9 cellular contexts compared by ENCODE assay signal in the genomic region with DNA sequence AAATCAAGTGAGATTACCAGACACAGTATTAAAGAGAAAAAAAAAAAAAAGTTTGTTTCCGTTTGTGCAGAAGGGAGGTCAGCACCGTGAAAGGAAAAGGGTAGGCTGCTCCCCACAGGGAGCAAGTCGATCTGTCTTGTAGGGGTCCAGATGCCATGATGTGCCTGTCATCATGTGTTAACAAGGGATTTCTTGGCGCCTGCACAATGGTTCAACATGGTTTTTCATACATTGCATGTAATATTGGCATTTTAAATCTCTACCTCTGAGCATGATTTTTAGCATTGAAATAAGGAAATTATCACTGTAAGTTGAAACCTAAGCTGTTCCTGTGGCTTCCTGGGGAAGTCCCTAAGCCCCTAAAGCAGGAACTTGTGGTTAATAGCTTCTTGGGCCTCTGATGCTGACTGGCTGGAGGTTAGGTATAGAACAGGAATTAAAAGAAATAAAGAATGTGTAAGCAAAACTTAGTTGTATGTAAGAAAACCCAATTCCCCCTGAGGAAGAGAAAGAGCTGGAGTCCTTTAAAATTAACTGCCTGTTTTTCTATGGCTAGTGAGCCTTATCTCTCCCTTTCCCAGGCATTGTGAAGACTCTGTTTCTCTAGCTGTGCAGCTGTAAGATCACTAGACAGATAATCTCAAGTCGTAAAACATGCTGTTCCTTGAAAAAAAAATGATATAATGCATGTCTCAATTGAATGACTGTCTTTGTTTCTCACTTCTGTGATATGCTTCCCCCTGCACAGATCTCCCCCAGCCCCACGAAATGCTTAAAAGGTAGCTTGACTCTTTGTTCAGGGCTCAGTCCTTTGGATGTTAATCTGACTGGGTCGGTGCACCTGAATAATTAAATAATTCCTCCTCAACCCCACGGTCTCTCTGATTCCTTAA. TPM values are rescaled to one million over a fixed set of nuclear protein-coding genes. Genes with fewer than 3 reads are reported as not detected.
DNase-seq lines count a peak whose midpoint lies in the region; ATAC-seq, FAIRE-seq and TF ChIP-seq lines count a peak whose summit lies in the region.
"Had no signal": no experiment of that assay in that cellular context is flagged by ENCODE, and none has a peak within 500 bp of the region (broad histone marks: within the 10 kb centered on the region; RNA-seq: fewer than 3 reads in every experiment).

No MANE protein-coding gene starts in this region.

- H3K9me3 Mint-ChIP-seq in GM23338 (no peaks in the 10 kb centered on the region; the same call in 2 of the 3 replicates), astrocyte (ENCODE audit: unreplicated experiment) (peaks cover 2% of the 10 kb centered on the region)
- peaks cover 3 to 20% (median 18%) of the 10 kb centered on the region in 9 donors for H3K9me3 Mint-ChIP-seq in naive thymus-derived CD8-positive, alpha-beta T cell

- no peak for FAIRE-seq in astrocyte (lab: Jason Lieb, UNC)

- H2AFZ ChIP-seq in GM23338 (0 out of 2 replicates have a peak overlapping the region, but pooled peaks have one; percentile 57), astrocyte (ENCODE audit: low read depth, low read length) (no peak overlapping the region)

- no peak overlapping the region for H3K4me3 Mint-ChIP-seq in GM23338
- H3K4me3 Mint-ChIP-seq in astrocyte (ENCODE audit: unreplicated experiment): no peak overlapping the region
- peak overlapping the region; percentile 66 to 88 (median 82) for H3K4me3 Mint-ChIP-seq in naive thymus-derived CD8-positive, alpha-beta T cell

- POLR2A ChIA-PET in naive thymus-derived CD8-positive, alpha-beta T cell (lab: Charles Lee): interaction anchor here (0.6 to 7.3 kb wide), 15 partner anchors 9 to 277 kb away, joined by 3 to 96 read pairs (median 5); a partner anchor contains a TSS

- H3K4me1 ChIP-seq in GM23338 (ENCODE audit: insufficient read depth) (no peaks in the 10 kb centered on the region), Peyer's patch (peaks cover 5 to 43% (median 22%) of the 10 kb centered on the region in 4 donors), astrocyte (ENCODE audit: insufficient read depth, low read length) (no peaks in the 10 kb centered on the region)

- H3K27ac Mint-ChIP-seq in GM23338: no peak overlapping the region
- H3K27ac Mint-ChIP-seq in astrocyte (ENCODE audit: unreplicated experiment): peak overlapping the region; percentile 34
- peak overlapping the region; percentile 83 to 95 (median 91) for H3K27ac Mint-ChIP-seq in naive thymus-derived CD8-positive, alpha-beta T cell

- no peak overlapping the region for H3K9ac ChIP-seq in astrocyte (ENCODE audit: low read length)

- H3K27me3 Mint-ChIP-seq in GM23338 (ENCODE audit: insufficient read depth, low read depth, poor library complexity): peaks cover 2% of the 10 kb centered on the region
- no peaks in the 10 kb centered on the region for H3K27me3 Mint-ChIP-seq in astrocyte (ENCODE audit: low read depth, unreplicated experiment)
- H3K27me3 Mint-ChIP-seq in naive thymus-derived CD8-positive, alpha-beta T cell: no peaks in the 10 kb centered on the region

- H3K36me3 ChIP-seq in GM23338 (ENCODE audit: insufficient read depth): no peaks in the 10 kb centered on the region
- no peaks in the 10 kb centered on the region for H3K36me3 ChIP-seq in Peyer's patch
- no peaks in the 10 kb centered on the region for H3K36me3 ChIP-seq in astrocyte (ENCODE audit: insufficient read depth, low read length)

- no peaks in the 10 kb centered on the region for H3K9me3 ChIP-seq in Peyer's patch
- no peaks in the 10 kb centered on the region for H3K9me3 ChIP-seq in astrocyte (ENCODE audit: insufficient read depth, low read depth, low read length)

- H3K27ac ChIP-seq in GM23338 (ENCODE audit: low read depth) (no peak overlapping the region), Peyer's patch (peak overlapping the region; percentile 23 to 93 (median 84)), astrocyte (ENCODE audit: low read depth, low read length) (no peak overlapping the region)

- ATAC-seq in GM23338: no peak
- ATAC-seq in naive thymus-derived CD8-positive, alpha-beta T cell: peak; percentile 80 to 85
- no peak for ATAC-seq in HG03469 (IDR thresholded peaks at IDR 0.05; ENCODE audit: unreplicated experiment)
- ATAC-seq: left colon had no signal

- DNase-seq in GDM1 (lab: John Stamatoyannopoulos, UW): peak; percentile 52
- DNase-seq in GM23338 (ENCODE audit: low spot score): no peak
- DNase-seq in Peyer's patch: peak in 2 of 3 donors; percentile 84 to 85
- DNase-seq in astrocyte (ENCODE audit: low read depth): peak; percentile 27
- DNase-seq in naive thymus-derived CD8-positive, alpha-beta T cell: peak in 9 of 10 donors; percentile 50 to 84 (median 62)
- no peak for DNase-seq in amniotic stem cell (lab: John Stamatoyannopoulos, UW)
- no peak for DNase-seq in COR-L47 (lab: John Stamatoyannopoulos, UW)

- no peak for TF ChIP-seq POLR2A in Peyer's patch (IDR thresholded peaks at IDR 0.05)

- H4K20me1 ChIP-seq in GM23338 (replicated peaks; ENCODE audit: insufficient read depth) (no peaks in the 10 kb centered on the region), astrocyte (ENCODE audit: insufficient read depth, low read length) (no peaks in the 10 kb centered on the region)

- H3K4me2 ChIP-seq in GM23338 (no peak overlapping the region), astrocyte (ENCODE audit: low read length) (peak overlapping the region; percentile 6)

- no peak for TF ChIP-seq CTCF in GM23338 (conservative IDR thresholded peaks at IDR 0.05; ENCODE audit: low read depth in 2 of 2)
- TF ChIP-seq CTCF in Peyer's patch (IDR thresholded peaks at IDR 0.05): no peak
- TF ChIP-seq CTCF in astrocyte (IDR thresholded peaks at IDR 0.05; ENCODE audit: insufficient read depth, low read depth, low read length): no peak

- H3K4me3 ChIP-seq in GM23338 (no peak overlapping the region), Peyer's patch (peak overlapping the region in 1 of 4 donors; percentile 23), astrocyte (ENCODE audit: insufficient read depth, low read depth, low read length) (no peak overlapping the region)

- no peaks in the 10 kb centered on the region for H3F3A ChIP-seq in GM23338 (replicated peaks; ENCODE audit: low read depth)

- H3K4me1 Mint-ChIP-seq in GM23338 (peaks cover 14% of the 10 kb centered on the region), astrocyte (ENCODE audit: low read depth, unreplicated experiment) (peaks cover 25% of the 10 kb centered on the region)
- peaks cover 47 to 90% (median 77%) of the 10 kb centered on the region in 4 donors for H3K4me1 Mint-ChIP-seq in naive thymus-derived CD8-positive, alpha-beta T cell

- no peaks in the 10 kb centered on the region for H3K9me2 ChIP-seq in GM23338 (ENCODE audit: insufficient read depth)

- H3K36me3 Mint-ChIP-seq in GM23338 (ENCODE audit: low read depth) (no peaks in the 10 kb centered on the region), astrocyte (ENCODE audit: low read depth, unreplicated experiment) (no peaks in the 10 kb centered on the region)
- peaks cover 7 to 8% (median 8%) of the 10 kb centered on the region in 3 donors for H3K36me3 Mint-ChIP-seq in naive thymus-derived CD8-positive, alpha-beta T cell

- H3K27me3 ChIP-seq in GM23338 (ENCODE audit: insufficient read depth) (no peaks in the 10 kb centered on the region), Peyer's patch (no peaks in the 10 kb centered on the region), astrocyte (ENCODE audit: insufficient read depth, low read length) (no peaks in the 10 kb centered on the region)

- H3K79me2 ChIP-seq in GM23338 (replicated peaks; ENCODE audit: insufficient read depth) (no peaks in the 10 kb centered on the region), astrocyte (ENCODE audit: insufficient read depth, low read length) (no peaks in the 10 kb centered on the region)

TF ChIP-seq in GM23338, 12 proteins besides CTCF, POLR2A, EP300 and RAD21 (continues in another document):
- TF ChIP-seq ZNF114 (CRISPR knock-in tag; IDR thresholded peaks at IDR 0.05) (no peak), CREB1 (CRISPR knock-in tag; IDR thresholded peaks at IDR 0.05; ENCODE audit: low read depth) (no peak), EZH2phosphoT487 (IDR thresholded peaks at IDR 0.05; ENCODE audit: unreplicated experiment) (no peak), NANOG (IDR thresholded peaks at IDR 0.05; ENCODE audit: borderline replicate concordance) (no peak), STAT1 (IDR thresholded peaks at IDR 0.05; ENCODE audit: unreplicated experiment) (no peak), ZNF331 (CRISPR knock-in tag; IDR thresholded peaks at IDR 0.05; ENCODE audit: low read depth) (no peak), POLR2AphosphoS5 (IDR thresholded peaks at IDR 0.05; ENCODE audit: low read depth) (no peak)
- TF ChIP-seq, protein P1, sequence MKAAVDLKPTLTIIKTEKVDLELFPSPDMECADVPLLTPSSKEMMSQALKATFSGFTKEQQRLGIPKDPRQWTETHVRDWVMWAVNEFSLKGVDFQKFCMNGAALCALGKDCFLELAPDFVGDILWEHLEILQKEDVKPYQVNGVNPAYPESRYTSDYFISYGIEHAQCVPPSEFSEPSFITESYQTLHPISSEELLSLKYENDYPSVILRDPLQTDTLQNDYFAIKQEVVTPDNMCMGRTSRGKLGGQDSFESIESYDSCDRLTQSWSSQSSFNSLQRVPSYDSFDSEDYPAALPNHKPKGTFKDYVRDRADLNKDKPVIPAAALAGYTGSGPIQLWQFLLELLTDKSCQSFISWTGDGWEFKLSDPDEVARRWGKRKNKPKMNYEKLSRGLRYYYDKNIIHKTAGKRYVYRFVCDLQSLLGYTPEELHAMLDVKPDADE (IDR thresholded peaks at IDR 0.05): no peak

RNA-seq across cellular contexts. Expression of a gene that starts 7.4 kb away (rescaled TPM):
- 3.0 and 3.6 TPM in 2 replicates for total RNA-seq in GM23338 (2014; rRNA removed; shearing (Covaris generic))
- polyA plus RNA-seq in GM23338 (2016; fragmentation: Nextera tagmentation; extraction: Ambion mirVana): 0.28 and 0.44 TPM in 2 replicates
- 1,000 to 10,000 TPM in 3 of 4 donors, 100 to 1,000 TPM in 1; 563 to 4,025 (median 1,224) TPM for total RNA-seq in Peyer's patch
- total RNA-seq in astrocyte: 0.54 and 1.4 TPM in 2 replicates
- total RNA-seq in naive thymus-derived CD8-positive, alpha-beta T cell: 100 to 1,000 TPM; 223 to 230 TPM
- 10 to 100 TPM in 1 of 3 donors, 1 to 10 TPM in 2; 2.7 to 11.6 (median 3.1) TPM for polyA plus RNA-seq in naive thymus-derived CD8-positive, alpha-beta T cell

RNA-seq across cellular contexts. Expression of a gene that starts 29.1 kb away (rescaled TPM):
- 147 and 161 TPM in 2 replicates for total RNA-seq in GM23338 (2014; rRNA removed; shearing (Covaris generic))
- 135 and 139 TPM in 2 replicates for polyA plus RNA-seq in GM23338 (2016; fragmentation: Nextera tagmentation; extraction: Ambion mirVana)
- total RNA-seq in Peyer's patch (10 to 100 TPM; 74.4 to 97.9 (median 90.0) TPM), astrocyte (121 and 127 TPM in 2 replicates)
- 10 to 100 TPM; 38.7 to 44.3 TPM for total RNA-seq in naive thymus-derived CD8-positive, alpha-beta T cell
- polyA plus RNA-seq in naive thymus-derived CD8-positive, alpha-beta T cell: 10 to 100 TPM; 71.3 to 80.4 (median 72.8) TPM

RNA-seq across cellular contexts. Expression of a gene that starts 55.0 kb away (rescaled TPM):
- 0.38 and 0.62 TPM in 2 replicates for total RNA-seq in GM23338 (2014; rRNA removed; shearing (Covaris generic))
- polyA plus RNA-seq in GM23338 (2016; fragmentation: Nextera tagmentation; extraction: Ambion mirVana): 0.47 and 0.95 TPM in 2 replicates
- 1 to 10 TPM; 3.0 to 5.5 (median 4.8) TPM for total RNA-seq in Peyer's patch
- total RNA-seq in astrocyte: 2.0 and 3.0 TPM in 2 replicates
- 10 to 100 TPM; 17.6 to 22.0 TPM for total RNA-seq in naive thymus-derived CD8-positive, alpha-beta T cell
- 1 to 10 TPM; 4.0 to 6.4 (median 6.2) TPM for polyA plus RNA-seq in naive thymus-derived CD8-positive, alpha-beta T cell

Comparison
In these comparisons a context has a peak if more than half of its experiments do, and no peak if none do; other contexts are left out.
1. DNase-seq: peak in GDM1 (single experiment), Peyer's patch (2 of 3), astrocyte (single experiment) and naive thymus-derived CD8-positive, alpha-beta T cell (9 of 10); none in GM23338 (single experiment), amniotic stem cell (single experiment) and COR-L47 (single experiment).
2. ATAC-seq: peak in naive thymus-derived CD8-positive, alpha-beta T cell (2 of 2); none in GM23338 (single experiment) and HG03469 (single experiment).
3. H3K27ac ChIP-seq: peak in Peyer's patch (4 of 4); none in GM23338 (single experiment) and astrocyte (single experiment).
4. H3K4me3 Mint-ChIP-seq: peak in naive thymus-derived CD8-positive, alpha-beta T cell (10 of 10); none in GM23338 (single experiment) and astrocyte (single experiment).
5. RNA of a gene that starts 7.4 kb away (total RNA-seq): 563 to 4,025 TPM in Peyer's patch and 223 to 230 TPM in naive thymus-derived CD8-positive, alpha-beta T cell; 3.0 to 3.6 TPM in GM23338 and 0.54 to 1.4 TPM in astrocyte; every median in the first group is over 10 times any median in the second.